ENCODE assay signal across 10 cellular contexts in the genomic region with DNA sequence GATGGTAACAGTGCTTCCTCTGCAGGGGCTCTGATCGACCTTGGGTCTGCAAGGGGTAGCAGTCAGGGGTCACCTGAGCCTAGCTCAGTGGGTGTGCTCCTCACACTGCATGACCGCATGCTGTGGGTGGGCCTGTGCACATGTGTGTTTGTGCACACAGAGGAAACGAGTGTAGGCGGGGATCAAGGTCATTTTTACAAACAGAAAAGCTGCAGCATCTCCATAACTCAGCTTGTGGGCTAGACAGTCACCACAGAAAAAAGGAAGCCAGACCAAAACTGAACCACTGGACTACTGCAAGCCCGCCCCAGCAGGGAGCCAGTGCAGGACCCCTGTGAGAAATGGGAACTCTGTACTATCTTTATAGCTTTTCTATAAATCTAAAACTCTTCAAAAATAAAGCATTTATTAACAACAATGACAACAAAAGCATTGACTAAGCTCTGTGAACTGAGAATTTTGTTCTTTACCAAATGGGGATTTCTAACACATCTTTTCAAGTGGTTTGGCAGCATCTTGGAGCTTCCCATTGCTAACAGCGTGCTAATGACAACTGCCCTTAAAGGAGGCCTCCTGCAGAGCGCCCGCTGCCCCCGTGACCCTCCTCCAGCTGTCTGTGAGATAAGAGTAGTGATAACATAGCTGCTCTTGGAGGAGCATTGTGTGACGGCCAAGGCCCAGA. TPM values are rescaled to one million over a fixed set of nuclear protein-coding genes. Genes with fewer than 3 reads are reported as not detected.
DNase-seq lines count a peak whose midpoint lies in the region; ATAC-seq and TF ChIP-seq lines count a peak whose summit lies in the region.
"Had no signal": no experiment of that assay in that cellular context is flagged by ENCODE, and none has a peak within 500 bp of the region (broad histone marks: within the 10 kb centered on the region; RNA-seq: fewer than 3 reads in every experiment).

No MANE protein-coding gene starts in this region.

- H3F3A ChIP-seq in PC-9 (ENCODE audit: insufficient read depth, low read depth) = no peaks in the 10 kb centered on the region

- peaks cover 76 to 84% of the 10 kb centered on the region in 2 donors for H3K4me1 Mint-ChIP-seq in immature natural killer cell

- BruUV-seq in PC-9 (replicated peaks; lab: Mats Ljungman, UMichigan) = no TSS peak

- no peak overlapping the region for H3K4me2 ChIP-seq in PC-9

- peaks cover 0 to 11% (median 3%) of the 10 kb centered on the region in 6 donors for H3K9me3 Mint-ChIP-seq in immature natural killer cell

- CTCF ChIA-PET in PC-9 (lab: Charles Lee) = interaction anchor here (0.6 to 0.7 kb wide), 2 partner anchors 222 to 257 kb away, joined by 4 to 5 read pairs; no protein-coding TSS in a partner anchor

- no peak overlapping the region for H2AFZ ChIP-seq in PC-9

- H3K27me3 Mint-ChIP-seq in immature natural killer cell (ENCODE audit: low read depth in 3 of 3) = peaks cover 0 to 7% (median 5%) of the 10 kb centered on the region in 3 donors

- POLR2A ChIA-PET in PC-9 (lab: Charles Lee; ENCODE audit: unreplicated experiment) = no interaction called here

- no peak for TF ChIP-seq CTCF in PC-9 (conservative IDR thresholded peaks at IDR 0.05)

- no peaks in the 10 kb centered on the region for H4K20me1 ChIP-seq in PC-9 (ENCODE audit: insufficient read depth)

- H3K27ac ChIP-seq in PC-9 = no peak overlapping the region

- peak overlapping the region; percentile 50 to 83 (median 65) for H3K4me3 Mint-ChIP-seq in immature natural killer cell

- peaks cover 0 to 6% (median 4%) of the 10 kb centered on the region in 3 donors for H3K36me3 Mint-ChIP-seq in immature natural killer cell

- DNase-seq in HUDEP-2 (lab: John Stamatoyannopoulos, UW; ENCODE audit: unreplicated experiment in 76 of 76) (peak in 47 of 76 experiments; percentile 1 to 89 (median 33)), immature natural killer cell (peak; percentile 57 to 60 (median 58)), 8988T (no peak), PC-9 (no peak), NCI-H524 treated with DMSO at 0.1 percent for 48 hours (lab: John Stamatoyannopoulos, UW) (no peak), nucleus accumbens (lab: John Stamatoyannopoulos, UW) (no peak)
- DNase-seq: central memory CD4-positive, alpha-beta T cell; NCI-H1092 treated with DMSO at 0.1 percent for 48 hours had no signal

- ATAC-seq in GM18519 (IDR thresholded peaks at IDR 0.05; ENCODE audit: low FRiP score, unreplicated experiment) (peak; percentile 62), GM21717 (IDR thresholded peaks at IDR 0.05; ENCODE audit: unreplicated experiment) (peak; percentile 51)

- H3K79me2 ChIP-seq in PC-9 (ENCODE audit: low read depth) = no peaks in the 10 kb centered on the region

- H3K27me3 ChIP-seq in PC-9 (ENCODE audit: insufficient read depth, low read depth) = no peaks in the 10 kb centered on the region

- peak overlapping the region; percentile 75 to 94 (median 86) for H3K27ac Mint-ChIP-seq in immature natural killer cell

- H3K9me2 ChIP-seq in PC-9 (ENCODE audit: insufficient read depth) = no peaks in the 10 kb centered on the region

- H3K9me3 ChIP-seq in PC-9 (ENCODE audit: insufficient read depth, low read depth) = no peaks in the 10 kb centered on the region

- H3K4me3 ChIP-seq in PC-9 = no peak overlapping the region

- intact Hi-C loops in PC-9 (cut with micrococcal nuclease; ENCODE audit: unreplicated experiment) = loop anchor here (5.0 kb wide), 2 partner anchors 232 to 317 kb away; no protein-coding TSS in a partner anchor

- H3K4me1 ChIP-seq in PC-9 (replicated peaks; ENCODE audit: insufficient read depth) = no peaks in the 10 kb centered on the region

- no peaks in the 10 kb centered on the region for H3K36me3 ChIP-seq in PC-9 (ENCODE audit: low read depth)

RNA-seq across cellular contexts. Expression of a gene that starts 19.9 kb away (rescaled TPM):
- 1 to 10 TPM in 1 of 3 donors, under 1 TPM in 2; 0.39 to 1.4 (median 1.00) TPM for polyA plus RNA-seq in immature natural killer cell
- total RNA-seq in PC-9 (2021) = 56.0 and 60.5 TPM in 2 replicates

Comparison
In these comparisons a context has a peak if more than half of its experiments do, and no peak if none do; other contexts are left out.
1. DNase-seq: peak in HUDEP-2 (47 of 76) and immature natural killer cell (3 of 3); none in 8988T (single experiment), PC-9 (0 of 2), NCI-H524 treated with DMSO at 0.1 percent for 48 hours (single experiment) and nucleus accumbens (0 of 56).